1 cellular context compared by ENCODE assay signal in the genomic region with DNA sequence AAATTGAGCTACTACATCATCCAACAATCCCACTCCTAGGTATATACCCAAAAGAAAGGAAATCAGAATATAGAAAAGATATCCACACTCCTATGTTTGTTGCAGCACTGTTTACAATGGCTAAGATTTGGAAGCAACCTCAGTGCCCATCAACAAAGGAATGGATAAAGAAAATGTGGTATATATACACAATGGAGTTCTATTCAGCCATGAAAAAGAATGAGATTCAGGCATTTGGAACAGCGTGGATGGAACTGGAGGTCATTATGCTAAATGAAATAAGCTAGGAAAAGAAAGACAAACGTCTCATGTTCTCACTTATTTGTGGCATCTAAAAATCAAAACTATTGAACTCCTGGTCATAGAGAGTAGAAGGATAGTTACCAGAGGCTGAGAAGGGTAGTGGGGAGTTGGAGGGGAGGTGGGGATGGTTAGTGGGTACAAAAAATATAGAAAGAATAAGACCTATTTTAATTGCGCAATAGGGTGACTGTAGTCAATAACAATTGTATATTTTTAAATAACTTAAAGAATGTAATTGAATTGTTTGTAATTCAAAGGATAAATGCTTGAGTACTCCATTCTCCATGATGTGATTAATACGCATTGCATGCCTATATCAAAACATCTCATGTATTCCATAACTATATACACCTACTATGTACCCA.
TF ChIP-seq lines count a peak whose summit lies in the region.

No MANE protein-coding gene starts in this region.

TF ChIP-seq in HCT116, 20 proteins besides CTCF, POLR2A, EP300 and RAD21 (continued from another document):
- TF ChIP-seq POLR2AphosphoS5 (IDR thresholded peaks at IDR 0.05; ENCODE audit: low read depth, low read length) (no peak), MAX (IDR thresholded peaks at IDR 0.05) (no peak), ELF1 (IDR thresholded peaks at IDR 0.05; ENCODE audit: borderline replicate concordance, low read depth) (no peak), SP1 (IDR thresholded peaks at IDR 0.05; ENCODE audit: low read depth) (no peak), YY1 (IDR thresholded peaks at IDR 0.05; ENCODE audit: extremely low read depth, insufficient replicate concordance, low read depth, low read length) (no peak), ZNF274 (IDR thresholded peaks at IDR 0.05; ENCODE audit: low read depth, low read length) (no peak), TCF7L2 (IDR thresholded peaks at IDR 0.05; ENCODE audit: borderline replicate concordance, extremely low read depth, insufficient read depth, insufficient read length) (no peak)
